ENCODE assay signal across 3 cellular contexts in the genomic region with DNA sequence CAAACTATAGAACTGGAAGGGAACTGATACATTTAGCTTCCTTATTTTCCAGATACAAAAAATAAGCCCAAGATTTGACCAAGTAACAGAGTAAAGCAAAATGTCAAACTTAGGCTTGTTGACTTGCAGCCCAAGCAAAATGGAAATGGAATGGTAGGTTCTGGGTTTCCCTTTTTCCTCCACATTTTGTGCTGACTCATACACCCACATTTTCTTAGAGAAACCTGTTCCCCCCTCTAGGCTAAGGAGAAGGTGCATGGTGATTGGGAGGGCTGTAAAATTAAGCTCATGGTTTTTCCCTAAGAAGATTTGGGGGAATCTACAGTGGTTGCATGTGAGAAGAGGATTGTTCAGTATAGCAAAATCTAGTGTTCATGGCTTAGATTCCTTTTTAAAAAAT.
TF ChIP-seq lines count a peak whose summit lies in the region.

No MANE protein-coding gene starts in this region.

TF ChIP-seq in A549, 52 proteins besides CTCF, POLR2A, EP300 and RAD21:
- TF ChIP-seq KDM1A (IDR thresholded peaks at IDR 0.05; ENCODE audit: low read depth) = no peak
- peak; percentile 64 for TF ChIP-seq MAFK (IDR thresholded peaks at IDR 0.05; ENCODE audit: partially characterized antibody)

TF ChIP-seq in HCT116, 20 proteins besides CTCF, POLR2A, EP300 and RAD21:
- no peak for TF ChIP-seq ZNF274 (IDR thresholded peaks at IDR 0.05; ENCODE audit: low read depth, low read length)
- TF ChIP-seq, protein P1, sequence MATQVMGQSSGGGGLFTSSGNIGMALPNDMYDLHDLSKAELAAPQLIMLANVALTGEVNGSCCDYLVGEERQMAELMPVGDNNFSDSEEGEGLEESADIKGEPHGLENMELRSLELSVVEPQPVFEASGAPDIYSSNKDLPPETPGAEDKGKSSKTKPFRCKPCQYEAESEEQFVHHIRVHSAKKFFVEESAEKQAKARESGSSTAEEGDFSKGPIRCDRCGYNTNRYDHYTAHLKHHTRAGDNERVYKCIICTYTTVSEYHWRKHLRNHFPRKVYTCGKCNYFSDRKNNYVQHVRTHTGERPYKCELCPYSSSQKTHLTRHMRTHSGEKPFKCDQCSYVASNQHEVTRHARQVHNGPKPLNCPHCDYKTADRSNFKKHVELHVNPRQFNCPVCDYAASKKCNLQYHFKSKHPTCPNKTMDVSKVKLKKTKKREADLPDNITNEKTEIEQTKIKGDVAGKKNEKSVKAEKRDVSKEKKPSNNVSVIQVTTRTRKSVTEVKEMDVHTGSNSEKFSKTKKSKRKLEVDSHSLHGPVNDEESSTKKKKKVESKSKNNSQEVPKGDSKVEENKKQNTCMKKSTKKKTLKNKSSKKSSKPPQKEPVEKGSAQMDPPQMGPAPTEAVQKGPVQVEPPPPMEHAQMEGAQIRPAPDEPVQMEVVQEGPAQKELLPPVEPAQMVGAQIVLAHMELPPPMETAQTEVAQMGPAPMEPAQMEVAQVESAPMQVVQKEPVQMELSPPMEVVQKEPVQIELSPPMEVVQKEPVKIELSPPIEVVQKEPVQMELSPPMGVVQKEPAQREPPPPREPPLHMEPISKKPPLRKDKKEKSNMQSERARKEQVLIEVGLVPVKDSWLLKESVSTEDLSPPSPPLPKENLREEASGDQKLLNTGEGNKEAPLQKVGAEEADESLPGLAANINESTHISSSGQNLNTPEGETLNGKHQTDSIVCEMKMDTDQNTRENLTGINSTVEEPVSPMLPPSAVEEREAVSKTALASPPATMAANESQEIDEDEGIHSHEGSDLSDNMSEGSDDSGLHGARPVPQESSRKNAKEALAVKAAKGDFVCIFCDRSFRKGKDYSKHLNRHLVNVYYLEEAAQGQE (IDR thresholded peaks at IDR 0.05; ENCODE audit: low read depth) = no peak
- no peak for TF ChIP-seq POLR2AphosphoS5 (IDR thresholded peaks at IDR 0.05; ENCODE audit: low read depth, low read length)
- no peak for TF ChIP-seq MAX (IDR thresholded peaks at IDR 0.05)

TF ChIP-seq in K562, 482 proteins besides CTCF, POLR2A, EP300 and RAD21 (continues in another document):
- no peak for TF ChIP-seq PHF21A (IDR thresholded peaks at IDR 0.05; ENCODE audit: borderline replicate concordance, low read depth)
- no peak for TF ChIP-seq SIN3B (IDR thresholded peaks at IDR 0.05; ENCODE audit: low read depth)
- TF ChIP-seq CHD2 (IDR thresholded peaks at IDR 0.05; ENCODE audit: low read depth, low read length) = no peak
- TF ChIP-seq ZFPM2 (CRISPR knock-in tag; IDR thresholded peaks at IDR 0.05) = no peak
- TF ChIP-seq, protein P2, sequence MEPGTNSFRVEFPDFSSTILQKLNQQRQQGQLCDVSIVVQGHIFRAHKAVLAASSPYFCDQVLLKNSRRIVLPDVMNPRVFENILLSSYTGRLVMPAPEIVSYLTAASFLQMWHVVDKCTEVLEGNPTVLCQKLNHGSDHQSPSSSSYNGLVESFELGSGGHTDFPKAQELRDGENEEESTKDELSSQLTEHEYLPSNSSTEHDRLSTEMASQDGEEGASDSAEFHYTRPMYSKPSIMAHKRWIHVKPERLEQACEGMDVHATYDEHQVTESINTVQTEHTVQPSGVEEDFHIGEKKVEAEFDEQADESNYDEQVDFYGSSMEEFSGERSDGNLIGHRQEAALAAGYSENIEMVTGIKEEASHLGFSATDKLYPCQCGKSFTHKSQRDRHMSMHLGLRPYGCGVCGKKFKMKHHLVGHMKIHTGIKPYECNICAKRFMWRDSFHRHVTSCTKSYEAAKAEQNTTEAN (CRISPR knock-in tag; IDR thresholded peaks at IDR 0.05) = no peak
- TF ChIP-seq MLX (CRISPR knock-in tag; conservative IDR thresholded peaks at IDR 0.05) = no peak
- no peak for TF ChIP-seq STAT6 (CRISPR knock-in tag; IDR thresholded peaks at IDR 0.05)
- TF ChIP-seq RBM39 (optimal IDR thresholded peaks at IDR 0.05; ENCODE audit: low read depth, low read length) = no peak
- TF ChIP-seq IRF1 (CRISPR knock-in tag; IDR thresholded peaks at IDR 0.05; ENCODE audit: borderline replicate concordance) = no peak
- TF ChIP-seq IRF2 (CRISPR knock-in tag; IDR thresholded peaks at IDR 0.05) = no peak
- no peak for TF ChIP-seq SMAD4 (CRISPR knock-in tag; conservative IDR thresholded peaks at IDR 0.05)
- TF ChIP-seq CHAMP1 (IDR thresholded peaks at IDR 0.05) = 0 out of 2 replicates have a peak, but pooled peaks have one; percentile 61
- TF ChIP-seq ZNF316 (IDR thresholded peaks at IDR 0.05) = peak; percentile 96
- TF ChIP-seq ARID4B (CRISPR knock-in tag; IDR thresholded peaks at IDR 0.05) = no peak
- TF ChIP-seq MAFF (IDR thresholded peaks at IDR 0.05; ENCODE audit: low read length) = peak; percentile 81
- peak; percentile 93 for TF ChIP-seq NFE2 (IDR thresholded peaks at IDR 0.05; ENCODE audit: low read depth)
- TF ChIP-seq KLF13 (tag; IDR thresholded peaks at IDR 0.05; ENCODE audit: borderline replicate concordance, low read depth) = no peak
- 0 out of 2 replicates have a peak, but pooled peaks have one; percentile 40 for TF ChIP-seq BACH1 (tag; IDR thresholded peaks at IDR 0.05)
- TF ChIP-seq RBM15 (IDR thresholded peaks at IDR 0.05; ENCODE audit: insufficient read depth, low read length) = no peak
- TF ChIP-seq ZNF384 (IDR thresholded peaks at IDR 0.05; ENCODE audit: low read depth, low read length) = no peak
- TF ChIP-seq FOXM1 (IDR thresholded peaks at IDR 0.05; ENCODE audit: low read depth) = no peak
- no peak for TF ChIP-seq FOXM1 (CRISPR knock-in tag; IDR thresholded peaks at IDR 0.05; ENCODE audit: low read depth)
- TF ChIP-seq, protein P3, sequence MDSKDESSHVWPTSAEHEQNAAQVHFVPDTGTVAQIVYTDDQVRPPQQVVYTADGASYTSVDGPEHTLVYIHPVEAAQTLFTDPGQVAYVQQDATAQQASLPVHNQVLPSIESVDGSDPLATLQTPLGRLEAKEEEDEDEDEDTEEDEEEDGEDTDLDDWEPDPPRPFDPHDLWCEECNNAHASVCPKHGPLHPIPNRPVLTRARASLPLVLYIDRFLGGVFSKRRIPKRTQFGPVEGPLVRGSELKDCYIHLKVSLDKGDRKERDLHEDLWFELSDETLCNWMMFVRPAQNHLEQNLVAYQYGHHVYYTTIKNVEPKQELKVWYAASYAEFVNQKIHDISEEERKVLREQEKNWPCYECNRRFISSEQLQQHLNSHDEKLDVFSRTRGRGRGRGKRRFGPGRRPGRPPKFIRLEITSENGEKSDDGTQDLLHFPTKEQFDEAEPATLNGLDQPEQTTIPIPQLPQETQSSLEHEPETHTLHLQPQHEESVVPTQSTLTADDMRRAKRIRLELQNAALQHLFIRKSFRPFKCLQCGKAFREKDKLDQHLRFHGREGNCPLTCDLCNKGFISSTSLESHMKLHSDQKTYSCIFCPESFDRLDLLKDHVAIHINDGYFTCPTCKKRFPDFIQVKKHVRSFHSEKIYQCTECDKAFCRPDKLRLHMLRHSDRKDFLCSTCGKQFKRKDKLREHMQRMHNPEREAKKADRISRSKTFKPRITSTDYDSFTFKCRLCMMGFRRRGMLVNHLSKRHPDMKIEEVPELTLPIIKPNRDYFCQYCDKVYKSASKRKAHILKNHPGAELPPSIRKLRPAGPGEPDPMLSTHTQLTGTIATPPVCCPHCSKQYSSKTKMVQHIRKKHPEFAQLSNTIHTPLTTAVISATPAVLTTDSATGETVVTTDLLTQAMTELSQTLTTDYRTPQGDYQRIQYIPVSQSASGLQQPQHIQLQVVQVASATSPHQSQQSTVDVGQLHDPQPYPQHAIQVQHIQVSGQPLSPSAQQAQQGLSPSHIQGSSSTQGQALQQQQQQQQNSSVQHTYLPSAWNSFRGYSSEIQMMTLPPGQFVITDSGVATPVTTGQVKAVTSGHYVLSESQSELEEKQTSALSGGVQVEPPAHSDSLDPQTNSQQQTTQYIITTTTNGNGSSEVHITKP (IDR thresholded peaks at IDR 0.05; ENCODE audit: partially characterized antibody) = peak; percentile 63
- TF ChIP-seq SRSF7 (optimal IDR thresholded peaks at IDR 0.05; ENCODE audit: low read depth, low read length) = no peak
- no peak for TF ChIP-seq NFATC3 (IDR thresholded peaks at IDR 0.05)
- TF ChIP-seq KAT8 (IDR thresholded peaks at IDR 0.05; ENCODE audit: low read depth) = no peak
- TF ChIP-seq TEAD2 (tag; IDR thresholded peaks at IDR 0.05) = no peak
- TF ChIP-seq CTBP1 (IDR thresholded peaks at IDR 0.05; ENCODE audit: borderline replicate concordance) = no peak
